In genomic region chr16:72091217-72091616, GRCh38 we compare ENCODE assay signal across 1 cellular context.
TF ChIP-seq lines count a peak whose summit lies in the region.

No MANE protein-coding gene starts in this region.

TF ChIP-seq in HepG2, 621 proteins besides CTCF, POLR2A, EP300 and RAD21 (continues in another document):
- 0 out of 2 replicates have a peak, but pooled peaks have one; percentile 15 for TF ChIP-seq PPARG (CRISPR knock-in tag; conservative IDR thresholded peaks at IDR 0.05)
- TF ChIP-seq ZNF224 (CRISPR knock-in tag; IDR thresholded peaks at IDR 0.05): no peak
- TF ChIP-seq RFX3 (CRISPR knock-in tag; IDR thresholded peaks at IDR 0.05): no peak
- TF ChIP-seq ZUFSP (CRISPR knock-in tag; IDR thresholded peaks at IDR 0.05; ENCODE audit: borderline replicate concordance): no peak
- no peak for TF ChIP-seq ZNF337 (CRISPR knock-in tag; IDR thresholded peaks at IDR 0.05; ENCODE audit: borderline replicate concordance, low read depth)
- no peak for TF ChIP-seq BRD4 (CRISPR knock-in tag; IDR thresholded peaks at IDR 0.05)
- no peak for TF ChIP-seq ZNF331 (CRISPR knock-in tag; IDR thresholded peaks at IDR 0.05)
- TF ChIP-seq ZNF761 (CRISPR knock-in tag; conservative IDR thresholded peaks at IDR 0.05): no peak
- no peak for TF ChIP-seq THAP8 (CRISPR knock-in tag; IDR thresholded peaks at IDR 0.05; ENCODE audit: borderline replicate concordance)
- no peak for TF ChIP-seq CHCHD3 (CRISPR knock-in tag; IDR thresholded peaks at IDR 0.05)
- TF ChIP-seq ZFP91 (CRISPR knock-in tag; IDR thresholded peaks at IDR 0.05; ENCODE audit: borderline replicate concordance): 0 out of 2 replicates have a peak, but pooled peaks have one; percentile 16
- TF ChIP-seq ZNF577 (CRISPR knock-in tag; IDR thresholded peaks at IDR 0.05; ENCODE audit: borderline replicate concordance, low read depth): no peak
- TF ChIP-seq TMF1 (CRISPR knock-in tag; IDR thresholded peaks at IDR 0.05; ENCODE audit: low read depth): no peak
- no peak for TF ChIP-seq ZNF775 (CRISPR knock-in tag; IDR thresholded peaks at IDR 0.05; ENCODE audit: borderline replicate concordance)
- no peak for TF ChIP-seq CSRNP1 (CRISPR knock-in tag; IDR thresholded peaks at IDR 0.05)
- TF ChIP-seq ZNF709 (CRISPR knock-in tag; IDR thresholded peaks at IDR 0.05): no peak
- no peak for TF ChIP-seq MAFK (conservative IDR thresholded peaks at IDR 0.05 in 1 of 2, IDR thresholded peaks at IDR 0.05 in 1 of 2; ENCODE audit: low read length in 2 of 2)
- no peak for TF ChIP-seq HHEX (CRISPR knock-in tag; IDR thresholded peaks at IDR 0.05)
- peak; percentile 42; the same call in 1 of the 2 replicates for TF ChIP-seq ZMYM4 (CRISPR knock-in tag; IDR thresholded peaks at IDR 0.05)
- no peak for TF ChIP-seq JARID2 (CRISPR knock-in tag; IDR thresholded peaks at IDR 0.05; ENCODE audit: insufficient replicate concordance)
- 0 out of 2 replicates have a peak, but pooled peaks have one; percentile 28 for TF ChIP-seq ZNF574 (CRISPR knock-in tag; IDR thresholded peaks at IDR 0.05)
- TF ChIP-seq TARDBP (CRISPR knock-in tag; IDR thresholded peaks at IDR 0.05): no peak
- TF ChIP-seq KDM4B (CRISPR knock-in tag; IDR thresholded peaks at IDR 0.05): no peak
- TF ChIP-seq MAFG (CRISPR knock-in tag; IDR thresholded peaks at IDR 0.05): no peak
- no peak for TF ChIP-seq ZNF75D (CRISPR knock-in tag; IDR thresholded peaks at IDR 0.05; ENCODE audit: borderline replicate concordance)
- no peak for TF ChIP-seq NR0B2 (CRISPR knock-in tag; IDR thresholded peaks at IDR 0.05)
- TF ChIP-seq DZIP1 (CRISPR knock-in tag; IDR thresholded peaks at IDR 0.05): no peak
- no peak for TF ChIP-seq SIX4 (CRISPR knock-in tag; IDR thresholded peaks at IDR 0.05)
- no peak for TF ChIP-seq TRIM22 (IDR thresholded peaks at IDR 0.05)
- TF ChIP-seq ZNF3 (CRISPR knock-in tag; IDR thresholded peaks at IDR 0.05): no peak
- no peak for TF ChIP-seq SALL2 (CRISPR knock-in tag; IDR thresholded peaks at IDR 0.05)
- no peak for TF ChIP-seq HOXA3 (CRISPR knock-in tag; IDR thresholded peaks at IDR 0.05)
- no peak for TF ChIP-seq RARA (CRISPR knock-in tag; IDR thresholded peaks at IDR 0.05)
- TF ChIP-seq TOPORS (CRISPR knock-in tag; IDR thresholded peaks at IDR 0.05): no peak
- no peak for TF ChIP-seq ZNF570 (CRISPR knock-in tag; IDR thresholded peaks at IDR 0.05; ENCODE audit: borderline replicate concordance)
- no peak for TF ChIP-seq FUBP1 (CRISPR knock-in tag; IDR thresholded peaks at IDR 0.05; ENCODE audit: borderline replicate concordance)
- TF ChIP-seq FOXK1 (CRISPR knock-in tag; IDR thresholded peaks at IDR 0.05; ENCODE audit: borderline replicate concordance, low read depth): no peak
- TF ChIP-seq THAP9 (CRISPR knock-in tag; IDR thresholded peaks at IDR 0.05; ENCODE audit: borderline replicate concordance): no peak
- no peak for TF ChIP-seq ZNF234 (CRISPR knock-in tag; conservative IDR thresholded peaks at IDR 0.05)
- TF ChIP-seq KLF13 (CRISPR knock-in tag; IDR thresholded peaks at IDR 0.05): no peak
- TF ChIP-seq ATF2 (CRISPR knock-in tag; IDR thresholded peaks at IDR 0.05): no peak
- TF ChIP-seq ZNF563 (CRISPR knock-in tag; IDR thresholded peaks at IDR 0.05): no peak
- TF ChIP-seq MTF2 (CRISPR knock-in tag; IDR thresholded peaks at IDR 0.05; ENCODE audit: borderline replicate concordance): no peak
